ENCODE assay signal across 10 cellular contexts in genomic region chr16:81526935-81527334, GRCh38.
DNase-seq lines count a peak whose midpoint lies in the region; ATAC-seq and TF ChIP-seq lines count a peak whose summit lies in the region.
"Had no signal": no experiment of that assay in that cellular context is flagged by ENCODE, and none has a peak within 500 bp of the region (broad histone marks: within the 10 kb centered on the region; RNA-seq: fewer than 3 reads in every experiment).

No MANE protein-coding gene starts in this region.

- H3K4me3 Mint-ChIP-seq in H9 (no peak overlapping the region), WTC11 (no peak overlapping the region)
- no peak overlapping the region for H3K4me3 Mint-ChIP-seq in T-helper 2 cell treated with Interferon-gamma antibody and Interleukin-4, amounts not matched to agents 5 μg/mL and 100 μg/mL, for 36 hours

- no peak for ATAC-seq in WTC11
- peak in 3 of 4 donors; percentile 38 to 62 (median 60) for ATAC-seq in heart left ventricle
- ATAC-seq: GM12878 had no signal

- H3K27me3 ChIP-seq in H9 (ENCODE audit: insufficient read depth, low read length): no peaks in the 10 kb centered on the region
- no peaks in the 10 kb centered on the region for H3K27me3 ChIP-seq in heart left ventricle
- H3K27me3 ChIP-seq in A673 (replicated peaks; ENCODE audit: insufficient read depth, low read depth, low read length, poor library complexity): no peaks in the 10 kb centered on the region

- no peak for DNase-seq in H9
- DNase-seq in WTC11 (ENCODE audit: low spot score): no peak
- DNase-seq in heart left ventricle: peak in 4 of 5 donors; percentile 44 to 71 (median 64)
- no peak for DNase-seq in T-helper 2 cell treated with Interferon-gamma antibody and Interleukin-4, amounts not matched to agents 5 μg/mL and 100 μg/mL, for 36 hours (ENCODE audit: low spot score)
- no peak for DNase-seq in ACHN
- no peak for DNase-seq in A673 (ENCODE audit: low spot score)
- DNase-seq in NCI-H2196 treated with DMSO at 0.1 percent for 48 hours (lab: John Stamatoyannopoulos, UW; ENCODE audit: unreplicated experiment): no peak
- DNase-seq: effector CD8-positive, alpha-beta T cell had no signal

- no peak overlapping the region for H3K4ac ChIP-seq in H9 (ENCODE audit: low read depth, low read length)

- no peak overlapping the region for H3K27ac ChIP-seq in H9 (ENCODE audit: insufficient read length, low read depth, low read length)
- H3K27ac ChIP-seq in heart left ventricle: peak overlapping the region in 9 of 12 donors; percentile 12 to 63 (median 44)
- H3K27ac ChIP-seq in skin epidermis: peak overlapping the region; percentile 39 to 93 (median 86)
- no peak overlapping the region for H3K27ac ChIP-seq in A673 (ENCODE audit: low read depth, low read length, poor library complexity, severe bottlenecking)

- H3K27me3 Mint-ChIP-seq in H9 (ENCODE audit: low read depth): no peaks in the 10 kb centered on the region
- H3K27me3 Mint-ChIP-seq in WTC11 (ENCODE audit: low read depth): no peaks in the 10 kb centered on the region
- H3K27me3 Mint-ChIP-seq in T-helper 2 cell treated with Interferon-gamma antibody and Interleukin-4, amounts not matched to agents 5 μg/mL and 100 μg/mL, for 36 hours (ENCODE audit: low read depth): no peaks in the 10 kb centered on the region

- H4K20me1 ChIP-seq in H9 (ENCODE audit: control insufficient read depth, insufficient read depth, insufficient read length): no peaks in the 10 kb centered on the region

- no peak overlapping the region for H2BK15ac ChIP-seq in H9 (ENCODE audit: low read depth, low read length)

- H4K91ac ChIP-seq in H9 (ENCODE audit: insufficient read length, low read depth, low read length): no peak overlapping the region

- H2BK20ac ChIP-seq in H9 (ENCODE audit: low read depth, low read length, poor library complexity, severe bottlenecking): no peak overlapping the region

- H3K36me3 ChIP-seq in heart left ventricle (peaks cover 0 to 8% (median 0%) of the 10 kb centered on the region in 9 donors), A673 (ENCODE audit: insufficient read depth, low read length, poor library complexity, severe bottlenecking) (no peaks in the 10 kb centered on the region)

- H3K9me3 Mint-ChIP-seq in H9: peaks cover 3 to 6% of the 10 kb centered on the region in 2 experiments; a peak in 4 of 5 replicates
- peaks cover 29% of the 10 kb centered on the region for H3K9me3 Mint-ChIP-seq in WTC11
- no peaks in the 10 kb centered on the region for H3K9me3 Mint-ChIP-seq in T-helper 2 cell treated with Interferon-gamma antibody and Interleukin-4, amounts not matched to agents 5 μg/mL and 100 μg/mL, for 36 hours

- no peak overlapping the region for H3K9ac ChIP-seq in H9 (ENCODE audit: extremely low read depth, insufficient read length, low read length)

- H3K4me2 ChIP-seq in H9 (ENCODE audit: insufficient read depth, insufficient read length, low read length): no peak overlapping the region

- BruUV-seq in A673 (replicated peaks; lab: Mats Ljungman, UMichigan): no TSS peak

- intact Hi-C loops in heart left ventricle (cut with DNase I) (loop anchor here in 2 of 10 donors (2.0 to 5.0 kb wide), 2 partner anchors 16 to 85 kb away; no protein-coding TSS in a partner anchor), A673 (cut with micrococcal nuclease; ENCODE audit: unreplicated experiment) (no loop called here)

- H3K79me2 ChIP-seq in H9 (ENCODE audit: insufficient read depth, low read length): peaks cover 13% of the 10 kb centered on the region; the same call in 1 of the 2 replicates

- H3K79me1 ChIP-seq in H9 (ENCODE audit: insufficient read depth, low read depth, low read length, poor library complexity, severe bottlenecking): peaks cover 6% of the 10 kb centered on the region

- in situ Hi-C loops in ACHN (cut with HindIII; ENCODE audit: low pct_ligation_motif_present, low pct_unique_long_range_greater_than_20kb, low sequenced_read_pairs): no loop called here

- WGBS in H9 (ENCODE audit: extremely low coverage, insufficient read length, low lambda C conversion rate): no CpG with 5 or more reads among the region's 9 CpGs
- 24 to 45% (median 29%) methylated on average over 9 of the region's 9 CpGs for WGBS in heart left ventricle, 4 donors

- H4K5ac ChIP-seq in H9 (ENCODE audit: insufficient read length, low read depth, low read length): no peak overlapping the region

- H4K8ac ChIP-seq in H9 (replicated peaks; ENCODE audit: insufficient read length, low read depth, low read length): no peak overlapping the region

- H3K4me3 ChIP-seq in heart left ventricle (no peak overlapping the region), skin epidermis (no peak overlapping the region), A673 (ENCODE audit: low read depth, low read length, poor library complexity, severe bottlenecking) (no peak overlapping the region)
- H3K4me3 ChIP-seq: GM12878 had no signal

- no peak for TF ChIP-seq POLR2A in heart left ventricle (IDR thresholded peaks at IDR 0.05)

- H2AFZ ChIP-seq in H9 (ENCODE audit: low read length): no peak overlapping the region

- TF ChIP-seq CTCF in H9 (conservative IDR thresholded peaks at IDR 0.05): no peak
- no peak for TF ChIP-seq CTCF in WTC11 (IDR thresholded peaks at IDR 0.05)
- TF ChIP-seq CTCF in heart left ventricle (IDR thresholded peaks at IDR 0.05): no peak
- TF ChIP-seq CTCF in A673 (conservative IDR thresholded peaks at IDR 0.05; ENCODE audit: low read depth, low read length): no peak

- H3K14ac ChIP-seq in H9 (ENCODE audit: insufficient read depth, low read length): no peak overlapping the region

- no peak overlapping the region for H3K56ac ChIP-seq in H9 (ENCODE audit: insufficient read length, low read depth, low read length)

- no peaks in the 10 kb centered on the region for H3K23me2 ChIP-seq in H9 (ENCODE audit: insufficient read length, low read depth, low read length, poor library complexity, severe bottlenecking)

- no peak overlapping the region for H3K18ac ChIP-seq in H9 (ENCODE audit: insufficient read length, low read depth, low read length)

- H2BK120ac ChIP-seq in H9 (ENCODE audit: low read depth, low read length, poor library complexity, severe bottlenecking): no peak overlapping the region

- H3K36me3 Mint-ChIP-seq in H9 (ENCODE audit: insufficient read depth in 1 of 3, low read depth in 3 of 3) (peaks cover 13 to 24% (median 22%) of the 10 kb centered on the region in 3 experiments), WTC11 (peaks cover 19% of the 10 kb centered on the region)
- peaks cover 9% of the 10 kb centered on the region for H3K36me3 Mint-ChIP-seq in T-helper 2 cell treated with Interferon-gamma antibody and Interleukin-4, amounts not matched to agents 5 μg/mL and 100 μg/mL, for 36 hours (ENCODE audit: low read depth)

- no peak overlapping the region for H3T11ph ChIP-seq in H9 (ENCODE audit: low read length)

- H3K4me1 ChIP-seq in H9 (ENCODE audit: insufficient read depth, low read length) (peaks cover 3% of the 10 kb centered on the region; the same call in 1 of the 2 replicates), heart left ventricle (peaks cover 0 to 60% (median 17%) of the 10 kb centered on the region in 12 donors), A673 (ENCODE audit: insufficient read depth, low read length, poor library complexity, severe bottlenecking) (no peaks in the 10 kb centered on the region)

- H3K9me3 ChIP-seq in H9 (ENCODE audit: control insufficient read depth, low read depth, low read length) (no peaks in the 10 kb centered on the region), heart left ventricle (no peaks in the 10 kb centered on the region), A673 (ENCODE audit: low read depth, low read length, poor library complexity, severe bottlenecking) (no peaks in the 10 kb centered on the region)

- H3K27ac Mint-ChIP-seq in H9: peak overlapping the region in 2 of 3 experiments; percentile 4 to 21; a peak in 2 of 7 replicates
- peak overlapping the region; percentile 67 for H3K27ac Mint-ChIP-seq in WTC11
- H3K27ac Mint-ChIP-seq in T-helper 2 cell treated with Interferon-gamma antibody and Interleukin-4, amounts not matched to agents 5 μg/mL and 100 μg/mL, for 36 hours: no peak overlapping the region

- peaks cover 21 to 28% of the 10 kb centered on the region in 2 experiments for H3K4me1 Mint-ChIP-seq in H9
- peaks cover 29% of the 10 kb centered on the region for H3K4me1 Mint-ChIP-seq in WTC11
- peaks cover 36% of the 10 kb centered on the region for H3K4me1 Mint-ChIP-seq in T-helper 2 cell treated with Interferon-gamma antibody and Interleukin-4, amounts not matched to agents 5 μg/mL and 100 μg/mL, for 36 hours (ENCODE audit: low read depth)

- POLR2A ChIA-PET in WTC11 (lab: Charles Lee): interaction anchor here (1.6 kb wide), 1 partner anchor 42 kb away, joined by 3 read pairs; no protein-coding TSS in a partner anchor
- POLR2A ChIA-PET in A673 (lab: Charles Lee; ENCODE audit: low non-redundant PET): no interaction called here

- CTCF ChIA-PET in WTC11 (lab: Charles Lee): no interaction called here
- CTCF ChIA-PET in A673 (lab: Charles Lee): no interaction called here

- H2BK12ac ChIP-seq in H9 (ENCODE audit: insufficient read length, low read depth, low read length): no peak overlapping the region

- H2BK5ac ChIP-seq in H9 (ENCODE audit: insufficient read length, low read length): no peak overlapping the region

- no peak overlapping the region for H2AK5ac ChIP-seq in H9 (ENCODE audit: insufficient read length, low read length)

- H3K23ac ChIP-seq in H9 (ENCODE audit: insufficient read length, low read depth, low read length): no peak overlapping the region

TF ChIP-seq in WTC11, 78 proteins besides CTCF, POLR2A, EP300 and RAD21 (continues in another document):
- no peak for TF ChIP-seq ZNF281 (CRISPR knock-in tag; IDR thresholded peaks at IDR 0.05)

Comparison
In these comparisons a context has a peak if more than half of its experiments do, and no peak if none do; other contexts are left out.
1. DNase-seq: peak in heart left ventricle (4 of 5); none in H9 (single experiment), WTC11 (single experiment), T-helper 2 cell treated with Interferon-gamma antibody and Interleukin-4, amounts not matched to agents 5 μg/mL and 100 μg/mL, for 36 hours (single experiment), ACHN (single experiment), A673 (single experiment) and NCI-H2196 treated with DMSO at 0.1 percent for 48 hours (single experiment).
2. H3K27ac ChIP-seq: peak in heart left ventricle (9 of 12) and skin epidermis (21 of 21); none in H9 (single experiment) and A673 (single experiment).